ENCODE assay signal across 9 cellular contexts in the genomic region with DNA sequence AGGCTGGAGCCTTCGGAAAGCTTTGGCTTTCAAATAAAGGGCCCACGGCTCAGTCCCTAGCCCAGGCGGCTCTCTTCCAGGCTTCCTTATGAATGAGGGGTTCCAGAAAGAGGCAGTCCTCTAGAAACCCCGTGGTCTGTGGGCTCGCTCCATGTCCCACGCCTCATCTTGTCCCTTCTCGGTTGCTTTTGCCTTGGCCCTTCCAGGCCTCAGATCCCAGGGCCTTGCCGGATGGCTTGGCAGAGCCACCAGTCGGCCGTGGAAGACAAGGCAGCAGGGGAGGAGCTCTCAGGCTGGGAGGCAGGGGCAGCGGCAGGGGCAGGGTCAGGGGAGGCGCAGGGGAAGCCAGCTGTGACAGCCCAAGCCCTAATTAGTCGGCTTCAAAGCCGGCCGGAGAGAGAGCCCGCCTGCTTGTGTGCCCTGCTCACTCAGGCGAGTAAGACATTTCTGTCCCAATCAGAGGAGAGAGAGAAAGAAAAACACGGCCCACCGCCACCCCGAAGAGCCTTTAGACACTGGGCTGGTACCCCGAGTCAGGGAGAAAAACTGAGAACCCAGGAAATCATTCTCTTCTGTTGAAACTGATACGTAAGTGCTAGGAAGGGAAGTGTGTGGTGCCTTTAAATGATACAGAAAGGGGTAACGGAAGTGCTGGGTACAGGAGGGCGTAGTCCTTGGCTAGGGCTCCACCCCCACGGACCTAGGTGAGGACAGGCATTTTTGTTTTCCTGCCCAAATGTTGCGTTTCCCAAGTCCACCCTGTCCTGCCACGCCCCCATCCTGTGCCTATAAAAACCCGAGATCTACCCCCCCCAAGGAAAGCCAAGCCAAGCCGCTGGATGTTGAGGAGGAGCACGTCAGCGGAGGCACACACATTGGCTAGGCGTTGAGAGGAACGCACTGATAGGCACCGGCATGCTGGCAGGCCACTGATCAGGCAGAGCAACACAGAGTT. TPM values are rescaled to one million over a fixed set of nuclear protein-coding genes. Genes with fewer than 3 reads are reported as not detected.
DNase-seq lines count a peak whose midpoint lies in the region.
"Had no signal": no experiment of that assay in that cellular context is flagged by ENCODE, and none has a peak within 500 bp of the region (broad histone marks: within the 10 kb centered on the region; RNA-seq: fewer than 3 reads in every experiment).

No MANE protein-coding gene starts in this region.

- no peak overlapping the region for H3K4me3 ChIP-seq in mesodermal cell (ENCODE audit: extremely low read depth, insufficient read depth, low read length, poor library complexity, severe bottlenecking)
- H3K4me3 ChIP-seq: uterus had no signal

- no peaks in the 10 kb centered on the region for H3K36me3 ChIP-seq in mesodermal cell (ENCODE audit: control insufficient read depth, insufficient read depth, low read length)
- H3K36me3 ChIP-seq: uterus had no signal

- 32 to 43% methylated on average over 26 to 34 of the region's 34 CpGs for WGBS in mesodermal cell (ENCODE audit: insufficient coverage in 2 of 2), 2 experiments

- H3K4me1 ChIP-seq in mesodermal cell (ENCODE audit: control insufficient read depth, insufficient read depth, low read length, poor library complexity, severe bottlenecking), result peaks cover 13% of the 10 kb centered on the region
- H3K4me1 ChIP-seq: uterus had no signal

- DNase-seq in CD1c-positive myeloid dendritic cell (ENCODE audit: extremely low spot score) (peak; percentile 40), NCI-H2081 treated with DMSO at 0.1 percent for 48 hours (lab: John Stamatoyannopoulos, UW) (peak; percentile 23), ecto neural progenitor cell (ENCODE audit: low spot score) (peak; percentile 96), NCI-H2196 (lab: John Stamatoyannopoulos, UW; ENCODE audit: unreplicated experiment) (no peak), midbrain (lab: John Stamatoyannopoulos, UW) (no peak), DMS 273 (lab: John Stamatoyannopoulos, UW; ENCODE audit: unreplicated experiment) (no peak), middle frontal gyrus (ENCODE audit: extremely low spot score, low spot score) (no peak)

- peak overlapping the region; percentile 80 for H3K27ac ChIP-seq in mesodermal cell (ENCODE audit: low read depth, low read length, severe bottlenecking)
- H3K27ac ChIP-seq: uterus had no signal

- no peaks in the 10 kb centered on the region for H3K9me3 ChIP-seq in mesodermal cell (ENCODE audit: control insufficient read depth, low read length)
- H3K9me3 ChIP-seq: uterus had no signal

RNA-seq across cellular contexts. Expression of gene MEIOC, which starts 27.8 kb away (rescaled TPM):
- 1.0 TPM for polyA plus RNA-seq in mesodermal cell (2013, experiment 1 of 2)
- 0.91 TPM for polyA plus RNA-seq in mesodermal cell (2013, experiment 2 of 2)

Comparison
In these comparisons a context has a peak if more than half of its experiments do, and no peak if none do; other contexts are left out.
1. DNase-seq: peak in CD1c-positive myeloid dendritic cell (single experiment), NCI-H2081 treated with DMSO at 0.1 percent for 48 hours (single experiment) and ecto neural progenitor cell (single experiment); none in NCI-H2196 (single experiment), midbrain (single experiment), DMS 273 (single experiment) and middle frontal gyrus (single experiment).